In genomic region chr6:41976794-41977484, GRCh38 we compare ENCODE assay signal across 8 cellular contexts. TPM values are rescaled to one million over a fixed set of nuclear protein-coding genes. Genes with fewer than 3 reads are reported as not detected.
DNase-seq lines count a peak whose midpoint lies in the region; ATAC-seq, FAIRE-seq and TF ChIP-seq lines count a peak whose summit lies in the region.

No MANE protein-coding gene starts in this region.

- H3K9me3 Mint-ChIP-seq in activated T-cell treated with anti-CD3 and anti-CD28 coated beads, Interleukin-2, amount 50 U/mL, for 72 hours, result peaks cover 0 to 3% of the 10 kb centered on the region in 2 donors

- TF ChIP-seq CTCF in GM10266 (IDR thresholded peaks at IDR 0.05; ENCODE audit: control insufficient read depth, insufficient read depth, low read depth, missing control alignments), result no peak

- peak overlapping the region; percentile 97 for H3K27ac Mint-ChIP-seq in activated T-cell treated with anti-CD3 and anti-CD28 coated beads, Interleukin-2, amount 50 U/mL, for 72 hours

- POLR2A ChIA-PET in HEK293T (lab: Yijun Ruan, JAX), result interaction anchor here (1.4 kb wide), 1 partner anchor 10 kb away, joined by 3 read pairs; no protein-coding TSS in a partner anchor

- FAIRE-seq in H54 (lab: Jason Lieb, UNC), result peak; percentile 33

- no peaks in the 10 kb centered on the region for H3K27me3 Mint-ChIP-seq in activated T-cell treated with anti-CD3 and anti-CD28 coated beads, Interleukin-2, amount 50 U/mL, for 72 hours (ENCODE audit: low read depth)

- no peak for TF ChIP-seq POLR2A in H54 (IDR thresholded peaks at IDR 0.05; ENCODE audit: low read depth, low read length)

- peak; percentile 94 to 96 for ATAC-seq in activated T-cell treated with anti-CD3 and anti-CD28 coated beads, Interleukin-2, amount 50 U/mL, for 72 hours (replicated peaks in 1 of 2)

- peaks cover 78% of the 10 kb centered on the region for H3K4me1 Mint-ChIP-seq in activated T-cell treated with anti-CD3 and anti-CD28 coated beads, Interleukin-2, amount 50 U/mL, for 72 hours (ENCODE audit: low read depth)

- CTCF ChIA-PET in HEK293T (lab: Yijun Ruan, JAX), result interaction anchor here (0.6 to 1.1 kb wide), 4 partner anchors 9 to 33 kb away, joined by 3 to 4 read pairs (median 3); no protein-coding TSS in a partner anchor

- peaks cover 2 to 4% of the 10 kb centered on the region in 2 donors for H3K36me3 Mint-ChIP-seq in activated T-cell treated with anti-CD3 and anti-CD28 coated beads, Interleukin-2, amount 50 U/mL, for 72 hours (ENCODE audit: insufficient read depth in 2 of 2)

- DNase-seq in AG08396 (ENCODE audit: low spot score) (peak; percentile 62), H54 (ENCODE audit: insufficient read length, low spot score) (peak; percentile 69), islet precursor cell (peak; percentile 71), HEK293T (ENCODE audit: extremely low spot score) (no peak), ureter (ENCODE audit: low spot score) (no peak), NCI-H748 treated with DMSO at 0.1 percent for 48 hours (lab: John Stamatoyannopoulos, UW) (no peak), GM10266 (ENCODE audit: extremely low spot score) (no peak)
- DNase-seq in activated T-cell treated with anti-CD3 and anti-CD28 coated beads, Interleukin-2, amount 50 U/mL, for 72 hours, result peak; percentile 50 to 55

- peak overlapping the region; percentile 59 to 68 for H3K4me3 Mint-ChIP-seq in activated T-cell treated with anti-CD3 and anti-CD28 coated beads, Interleukin-2, amount 50 U/mL, for 72 hours

TF ChIP-seq in HEK293T, 16 proteins besides CTCF, POLR2A, EP300 and RAD21:
- no peak for TF ChIP-seq SP1 (IDR thresholded peaks at IDR 0.05)
- TF ChIP-seq PKNOX1 (IDR thresholded peaks at IDR 0.05), result no peak

RNA-seq across cellular contexts. Expression of gene CCND3, which starts 35.3 kb away (rescaled TPM):
- total RNA-seq in activated T-cell treated with anti-CD3 and anti-CD28 coated beads, Interleukin-2, amount 50 U/mL, for 72 hours, result 100 to 1,000 TPM; 256 to 259 TPM
- total RNA-seq in ureter, result 69.1 TPM

RNA-seq across cellular contexts. Expression of gene BYSL, which starts 55.6 kb away (rescaled TPM):
- 10 to 100 TPM; 30.4 to 38.1 TPM for total RNA-seq in activated T-cell treated with anti-CD3 and anti-CD28 coated beads, Interleukin-2, amount 50 U/mL, for 72 hours
- 24.6 TPM for total RNA-seq in ureter

RNA-seq across cellular contexts. Expression of gene MED20, which starts 56.0 kb away (rescaled TPM):
- 10 to 100 TPM; 24.9 to 34.6 TPM for total RNA-seq in activated T-cell treated with anti-CD3 and anti-CD28 coated beads, Interleukin-2, amount 50 U/mL, for 72 hours
- total RNA-seq in ureter, result 23.8 TPM

Comparison
In these comparisons a context has a peak if more than half of its experiments do, and no peak if none do; other contexts are left out.
1. DNase-seq: peak in AG08396 (single experiment), H54 (single experiment), activated T-cell treated with anti-CD3 and anti-CD28 coated beads, Interleukin-2, amount 50 U/mL, for 72 hours (2 of 2) and islet precursor cell (single experiment); none in HEK293T (single experiment), ureter (single experiment), NCI-H748 treated with DMSO at 0.1 percent for 48 hours (single experiment) and GM10266 (single experiment).